Comparison of ENCODE assay signal across 11 cellular contexts in the genomic region with DNA sequence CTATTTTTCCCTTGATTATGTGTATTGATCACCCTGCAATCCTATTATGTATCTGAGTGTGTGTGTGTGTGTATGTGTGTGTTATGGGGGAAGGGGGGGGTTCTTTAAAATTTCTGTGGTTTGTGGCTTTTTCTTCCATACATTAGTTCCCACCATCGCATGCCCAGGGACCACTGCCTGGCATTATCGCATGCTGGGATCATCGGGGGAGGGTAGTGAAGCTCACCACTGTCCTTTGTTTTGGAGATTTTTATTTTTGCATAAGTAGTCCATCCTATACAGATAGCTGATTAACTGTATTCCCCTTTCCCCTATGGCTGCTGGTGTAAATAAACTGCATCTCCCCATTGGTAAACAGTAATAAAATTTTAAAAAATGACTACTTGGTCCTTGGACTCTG. TPM values are rescaled to one million over a fixed set of nuclear protein-coding genes. Genes with fewer than 3 reads are reported as not detected.
DNase-seq lines count a peak whose midpoint lies in the region; ATAC-seq and TF ChIP-seq lines count a peak whose summit lies in the region.
"Had no signal": no experiment of that assay in that cellular context is flagged by ENCODE, and none has a peak within 500 bp of the region (broad histone marks: within the 10 kb centered on the region; RNA-seq: fewer than 3 reads in every experiment).

No MANE protein-coding gene starts in this region.

- H3K79me1 ChIP-seq in trophoblast cell (ENCODE audit: low read length): peaks cover 6% of the 10 kb centered on the region

- CTCF ChIA-PET in PC-3 (lab: Charles Lee): no interaction called here

- H3K36me3 ChIP-seq in PC-3 (ENCODE audit: low read depth, low read length): peaks cover 27% of the 10 kb centered on the region
- peaks cover 55% of the 10 kb centered on the region for H3K36me3 ChIP-seq in endodermal cell (ENCODE audit: control insufficient read depth, insufficient read depth, low read length)
- H3K36me3 ChIP-seq in trophoblast cell (ENCODE audit: control insufficient read depth in 1 of 2, insufficient read depth in 2 of 2, low read length in 2 of 2): peaks cover 2% of the 10 kb centered on the region in 2 experiments

- in situ Hi-C loops in G401 (cut with HindIII; ENCODE audit: low sequenced_read_pairs): no loop called here

- no peaks in the 10 kb centered on the region for H3K9me2 ChIP-seq in PC-3 (replicated peaks; ENCODE audit: low read length)

- no peaks in the 10 kb centered on the region for H3K27me3 Mint-ChIP-seq in endodermal cell (ENCODE audit: insufficient read depth)

- WGBS in endodermal cell (ENCODE audit: insufficient coverage in 1 of 2, insufficient read length in 1 of 2), 2 experiments: 65% methylated on average over 3 of the region's 3 CpGs; no CpG with 5 or more reads in 1 of the 2 experiments
- no CpG with 5 or more reads among the region's 3 CpGs for WGBS in trophoblast cell (ENCODE audit: extremely low coverage, insufficient coverage, insufficient read length)

- H3K4me1 ChIP-seq in PC-3 (ENCODE audit: insufficient read depth, low read length) (peaks cover 29% of the 10 kb centered on the region), endodermal cell (ENCODE audit: control insufficient read depth, insufficient read depth, low read length) (no peaks in the 10 kb centered on the region), trophoblast cell (ENCODE audit: control insufficient read depth in 1 of 2, insufficient read depth in 2 of 2, low read length in 2 of 2) (peaks cover 5 to 12% of the 10 kb centered on the region in 2 experiments)

- peaks cover 38% of the 10 kb centered on the region for H4K20me1 ChIP-seq in PC-3 (ENCODE audit: low read length)

- peaks cover 3% of the 10 kb centered on the region for H3F3A ChIP-seq in PC-3 (ENCODE audit: low read length, unreplicated experiment)

- H3K9me3 ChIP-seq in PC-3 (ENCODE audit: low read length) (no peaks in the 10 kb centered on the region), endodermal cell (ENCODE audit: control insufficient read depth, low read length) (no peaks in the 10 kb centered on the region), trophoblast cell (ENCODE audit: insufficient read depth, low read depth, low read length) (no peaks in the 10 kb centered on the region)

- no peak overlapping the region for H4K91ac ChIP-seq in trophoblast cell (ENCODE audit: low read depth, low read length)

- no peak overlapping the region for H2BK12ac ChIP-seq in trophoblast cell (ENCODE audit: low read length)

- H4K12ac ChIP-seq in trophoblast cell (ENCODE audit: low read depth, low read length): no peak overlapping the region

- no peak overlapping the region for H3K23ac ChIP-seq in trophoblast cell (ENCODE audit: low read length)

- intact Hi-C loops in PC-3 (cut with micrococcal nuclease): loop anchor here (5.0 kb wide), 1 partner anchor 61 kb away; no protein-coding TSS in a partner anchor

- no peaks in the 10 kb centered on the region for H3K27me3 ChIP-seq in PC-3 (ENCODE audit: low read length)
- H3K27me3 ChIP-seq in endodermal cell (ENCODE audit: control insufficient read depth, insufficient read depth, low read length, poor library complexity, severe bottlenecking): no peaks in the 10 kb centered on the region
- H3K27me3 ChIP-seq in trophoblast cell (ENCODE audit: insufficient read depth, low read length): no peaks in the 10 kb centered on the region

- H3K79me2 ChIP-seq in PC-3 (ENCODE audit: low read length) (peaks cover 50% of the 10 kb centered on the region), trophoblast cell (ENCODE audit: control insufficient read depth, insufficient read depth, low read length, poor library complexity) (peaks cover 18% of the 10 kb centered on the region)

- no peak overlapping the region for H2BK5ac ChIP-seq in trophoblast cell (ENCODE audit: low read depth, low read length, poor library complexity)

- peak overlapping the region; percentile 100 for H3K4me3 Mint-ChIP-seq in endodermal cell

- peak overlapping the region; percentile 15 for H3K4ac ChIP-seq in trophoblast cell (ENCODE audit: low read depth, low read length)

- no peaks in the 10 kb centered on the region for H3K9me3 Mint-ChIP-seq in endodermal cell

- H3K27ac ChIP-seq in PC-3 (ENCODE audit: low read length) (no peak overlapping the region), endodermal cell (ENCODE audit: low read depth, low read length) (no peak overlapping the region), trophoblast cell (ENCODE audit: low read depth, low read length) (no peak overlapping the region)

- POLR2A ChIA-PET in PC-3 (lab: Charles Lee; ENCODE audit: unreplicated experiment): no interaction called here

- no peak for TF ChIP-seq CTCF in PC-3 (conservative IDR thresholded peaks at IDR 0.05; ENCODE audit: low read depth, low read length)
- TF ChIP-seq CTCF in endodermal cell (conservative IDR thresholded peaks at IDR 0.05): no peak

- H3K18ac ChIP-seq in trophoblast cell (ENCODE audit: low read length): no peak overlapping the region

- H3K36me3 Mint-ChIP-seq in endodermal cell (ENCODE audit: low read depth): peaks cover 39% of the 10 kb centered on the region

- no peak overlapping the region for H4K8ac ChIP-seq in trophoblast cell (ENCODE audit: low read depth, low read length)

- ATAC-seq in PC-3 (no peak), HG03457 (IDR thresholded peaks at IDR 0.05; ENCODE audit: unreplicated experiment) (no peak)

- H3K4me3 ChIP-seq in GM08714 (ENCODE audit: low read length) (peak overlapping the region; percentile 96; the same call in 1 of the 2 replicates), PC-3 (ENCODE audit: low read length) (peak overlapping the region; percentile 94), endodermal cell (ENCODE audit: low read length) (peak overlapping the region; percentile 99), trophoblast cell (ENCODE audit: low read depth, low read length) (no peak overlapping the region)

- no peak overlapping the region for H2BK120ac ChIP-seq in trophoblast cell (ENCODE audit: insufficient read depth, low read length, poor library complexity)

- no peak for DNase-seq in PC-3
- DNase-seq in endodermal cell: peak; percentile 70
- DNase-seq in trophoblast cell: no peak
- no peak for DNase-seq in G401 (ENCODE audit: low spot score)
- no peak for DNase-seq in activated CD8-positive, alpha-beta memory T cell treated with anti-CD3 and anti-CD28 coated beads for 24 hours
- DNase-seq in NCI-H446 (lab: John Stamatoyannopoulos, UW): no peak
- DNase-seq: foreskin melanocyte, NCI-H526 treated with DMSO at 0.1 percent for 48 hours, SW 1271 had no signal

- H3K9ac ChIP-seq in PC-3 (ENCODE audit: low read length) (no peak overlapping the region), endodermal cell (ENCODE audit: extremely low read depth, low read length, poor library complexity, severe bottlenecking) (peak overlapping the region; percentile 4), trophoblast cell (ENCODE audit: low read length) (no peak overlapping the region)

- H2AK5ac ChIP-seq in trophoblast cell (ENCODE audit: low read length): no peak overlapping the region

- no peak overlapping the region for H3K14ac ChIP-seq in trophoblast cell (ENCODE audit: low read length)

- H3K4me2 ChIP-seq in PC-3 (ENCODE audit: low read length) (peak overlapping the region; percentile 95), trophoblast cell (ENCODE audit: low read length) (no peak overlapping the region)

- no peak overlapping the region for H2AFZ ChIP-seq in PC-3 (ENCODE audit: low read length)
- H2AFZ ChIP-seq in trophoblast cell (ENCODE audit: insufficient read depth, low read length, poor library complexity): no peak overlapping the region

- BruUV-seq in PC-3 (replicated peaks; lab: Mats Ljungman, UMichigan): no TSS peak

- H3K27ac Mint-ChIP-seq in endodermal cell: no peak overlapping the region

- H3K4me1 Mint-ChIP-seq in endodermal cell: peaks cover 45% of the 10 kb centered on the region

RNA-seq across cellular contexts. Expression of a gene that starts 3.4 kb away (rescaled TPM):
- 23.7 and 25.5 TPM in 2 replicates for total RNA-seq in PC-3 (2014; rRNA removed)
- 10 to 100 TPM; 57.1 to 71.7 TPM for total RNA-seq in endodermal cell
- 51.6 TPM for polyA plus RNA-seq in endodermal cell (2013, experiment 1 of 2)
- 48.9 TPM for polyA plus RNA-seq in endodermal cell (2013, experiment 2 of 2)
- 19.5 and 20.9 TPM in 2 replicates for polyA plus RNA-seq in trophoblast cell (2013)
- 35.4 and 44.1 TPM in 2 replicates for total RNA-seq in G401 (2014; rRNA removed; shearing (Covaris generic))
